Comparison of ENCODE assay signal across 14 cellular contexts in the genomic region with DNA sequence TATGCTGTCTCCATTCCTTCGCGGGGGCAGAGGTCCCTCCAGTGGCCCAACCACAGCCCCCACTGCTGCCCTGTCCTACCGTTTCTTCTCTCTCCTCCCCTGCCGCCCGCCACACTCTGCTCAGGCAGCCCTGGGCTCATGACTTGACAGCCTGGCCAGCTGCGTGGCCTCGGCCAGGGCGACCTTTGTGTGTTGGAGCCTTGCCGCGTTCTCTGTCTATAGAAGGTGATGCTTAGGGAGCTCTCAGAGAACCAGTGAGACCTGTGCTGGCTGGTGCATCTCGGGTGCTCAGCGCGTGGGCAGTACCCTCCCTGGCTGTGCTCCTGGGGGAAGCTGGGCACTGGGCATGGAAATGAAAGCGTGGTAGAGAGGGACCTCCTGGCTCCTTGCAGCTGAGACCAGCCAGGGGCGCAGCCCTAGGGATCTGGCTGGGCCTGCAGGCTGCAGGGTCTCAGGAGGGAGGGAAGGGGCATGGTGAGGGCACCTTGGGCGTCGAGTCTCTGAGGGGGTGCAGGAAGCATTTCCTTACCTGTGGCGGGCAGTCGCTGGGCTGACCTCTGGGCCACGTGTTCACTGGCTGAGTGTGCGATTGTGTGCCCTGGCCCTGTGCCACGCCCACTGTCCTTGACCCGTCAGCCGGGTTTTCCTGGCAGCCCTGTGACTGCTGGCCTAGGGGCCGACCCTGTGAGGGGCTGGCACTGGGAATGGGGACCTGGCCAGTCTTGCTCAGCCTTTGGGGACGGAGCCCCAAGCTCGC. TPM values are rescaled to one million over a fixed set of nuclear protein-coding genes. Genes with fewer than 3 reads are reported as not detected.
DNase-seq lines count a peak whose midpoint lies in the region; ATAC-seq, FAIRE-seq and TF ChIP-seq lines count a peak whose summit lies in the region.
"Had no signal": no experiment of that assay in that cellular context is flagged by ENCODE, and none has a peak within 500 bp of the region (broad histone marks: within the 10 kb centered on the region; RNA-seq: fewer than 3 reads in every experiment).

No MANE protein-coding gene starts in this region.

- H3K36me3 ChIP-seq in endothelial cell of umbilical vein (ENCODE audit: control insufficient read depth in 2 of 2, extremely low read depth in 1 of 2, insufficient read depth in 2 of 2, low read length in 2 of 2) (no peaks in the 10 kb centered on the region), tibial nerve (no peaks in the 10 kb centered on the region)

- H3K9me3 Mint-ChIP-seq in nephron progenitor cell, result no peaks in the 10 kb centered on the region
- no peaks in the 10 kb centered on the region for H3K9me3 Mint-ChIP-seq in activated CD4-positive, alpha-beta T cell treated with anti-CD3 and anti-CD28 coated beads, Interleukin-2, amount 10 ng/mL, durations not matched to agents 7 days and 5 days
- H3K9me3 Mint-ChIP-seq: activated CD4-positive, alpha-beta memory T cell treated with anti-CD3 and anti-CD28 coated beads for 36 hours; activated naive CD4-positive, alpha-beta T cell treated with anti-CD3 and anti-CD28 coated beads, Interleukin-2, amount 10 ng/mL, durations not matched to agents 7 days and 5 days; naive thymus-derived CD8-positive, alpha-beta T cell had no signal

- H3K79me2 ChIP-seq in endothelial cell of umbilical vein (ENCODE audit: control insufficient read depth, insufficient read depth, low read length), result peaks cover 32% of the 10 kb centered on the region

- peaks cover 48% of the 10 kb centered on the region for H3K4me1 Mint-ChIP-seq in nephron progenitor cell
- peaks cover 6% of the 10 kb centered on the region for H3K4me1 Mint-ChIP-seq in activated CD4-positive, alpha-beta T cell treated with anti-CD3 and anti-CD28 coated beads, Interleukin-2, amount 10 ng/mL, durations not matched to agents 7 days and 5 days

- ATAC-seq in GM18520 (IDR thresholded peaks at IDR 0.05; ENCODE audit: unreplicated experiment), result no peak
- ATAC-seq: GM12878; naive thymus-derived CD8-positive, alpha-beta T cell had no signal

- H3K4me3 ChIP-seq in endothelial cell of umbilical vein (replicated peaks in 1 of 3; ENCODE audit: insufficient read depth in 1 of 3, low read depth in 1 of 3, low read length in 3 of 3), result no peak overlapping the region
- H3K4me3 ChIP-seq in tibial nerve, result peak overlapping the region in 1 of 4 donors; percentile 27
- H3K4me3 ChIP-seq: GM12878 had no signal

- no TSS peak for BruUV-seq in endothelial cell of umbilical vein (replicated peaks; lab: Mats Ljungman, UMichigan)

- TF ChIP-seq CTCF in RWPE1 (conservative IDR thresholded peaks at IDR 0.05; ENCODE audit: low read depth) (no peak), endothelial cell of umbilical vein (IDR thresholded peaks at IDR 0.05; ENCODE audit: extremely low read depth in 1 of 2, insufficient read depth in 1 of 2, low read depth in 1 of 2, low read length in 2 of 2) (no peak), nephron progenitor cell (IDR thresholded peaks at IDR 0.05) (no peak), tibial nerve (IDR thresholded peaks at IDR 0.05) (no peak)

- intact Hi-C loops in endothelial cell of umbilical vein (cut with micrococcal nuclease), result loop anchor here (1.0 to 5.0 kb wide), 2 partner anchors 17 to 36 kb away; no protein-coding TSS in a partner anchor

- H3K4me2 ChIP-seq in endothelial cell of umbilical vein (ENCODE audit: insufficient read depth, low read length), result no peak overlapping the region

- CTCF ChIA-PET in RWPE1 (lab: Yijun Ruan, JAX) (interaction anchor here (0.6 to 3.2 kb wide), 5 partner anchors 10 to 381 kb away, joined by 3 to 13 read pairs (median 4); no protein-coding TSS in a partner anchor), endothelial cell of umbilical vein (lab: Charles Lee) (interaction anchor here (0.9 to 2.7 kb wide), 5 partner anchors 10 to 66 kb away, joined by 3 to 7 read pairs (median 3); no protein-coding TSS in a partner anchor)
- CTCF ChIA-PET in activated CD4-positive, alpha-beta T cell treated with anti-CD3 and anti-CD28 coated beads, Interleukin-2, amount 10 ng/mL, durations not matched to agents 7 days and 5 days (lab: Charles Lee), result no interaction called here

- DNase-seq in RWPE1 (ENCODE audit: low spot score), result no peak
- DNase-seq in endothelial cell of umbilical vein (ENCODE audit: low read depth, low spot score), result peak; percentile 22
- no peak for DNase-seq in nephron progenitor cell
- no peak for DNase-seq in tibial nerve (ENCODE audit: low spot score in 2 of 2)
- DNase-seq in NCI-H2196 treated with DMSO at 0.1 percent for 48 hours (lab: John Stamatoyannopoulos, UW; ENCODE audit: unreplicated experiment), result no peak
- no peak for DNase-seq in activated CD4-positive, alpha-beta T cell treated with anti-CD3 and anti-CD28 coated beads, Interleukin-2, amount 10 ng/mL, durations not matched to agents 7 days and 5 days
- no peak for DNase-seq in AML-193 (lab: John Stamatoyannopoulos, UW)
- DNase-seq: activated CD4-positive, alpha-beta memory T cell treated with anti-CD3 and anti-CD28 coated beads for 36 hours; activated naive CD4-positive, alpha-beta T cell treated with anti-CD3 and anti-CD28 coated beads, Interleukin-2, amount 10 ng/mL, durations not matched to agents 7 days and 5 days; Calu3; effector CD4-positive, alpha-beta T cell; naive thymus-derived CD8-positive, alpha-beta T cell had no signal

- TF ChIP-seq EP300 in tibial nerve (IDR thresholded peaks at IDR 0.05), result no peak

- H3K4me1 ChIP-seq in endothelial cell of umbilical vein (ENCODE audit: control insufficient read depth, extremely low read depth, insufficient read depth, low read length), result peaks cover 36% of the 10 kb centered on the region
- H3K4me1 ChIP-seq in tibial nerve, result peaks cover 0 to 100% (median 98%) of the 10 kb centered on the region in 4 donors

- H3K36me3 Mint-ChIP-seq in nephron progenitor cell (ENCODE audit: low read depth), result no peaks in the 10 kb centered on the region
- no peaks in the 10 kb centered on the region for H3K36me3 Mint-ChIP-seq in activated CD4-positive, alpha-beta T cell treated with anti-CD3 and anti-CD28 coated beads, Interleukin-2, amount 10 ng/mL, durations not matched to agents 7 days and 5 days (ENCODE audit: low read depth)
- H3K36me3 Mint-ChIP-seq: activated CD4-positive, alpha-beta memory T cell treated with anti-CD3 and anti-CD28 coated beads for 36 hours; activated naive CD4-positive, alpha-beta T cell treated with anti-CD3 and anti-CD28 coated beads, Interleukin-2, amount 10 ng/mL, durations not matched to agents 7 days and 5 days; naive thymus-derived CD8-positive, alpha-beta T cell had no signal

- H3K27me3 ChIP-seq in endothelial cell of umbilical vein (ENCODE audit: control insufficient read depth in 2 of 2, insufficient read depth in 2 of 2, low read length in 2 of 2) (no peaks in the 10 kb centered on the region), tibial nerve (no peaks in the 10 kb centered on the region)

- peak overlapping the region; percentile 68 for H3K27ac Mint-ChIP-seq in nephron progenitor cell
- H3K27ac Mint-ChIP-seq in activated CD4-positive, alpha-beta T cell treated with anti-CD3 and anti-CD28 coated beads, Interleukin-2, amount 10 ng/mL, durations not matched to agents 7 days and 5 days, result no peak overlapping the region
- H3K27ac Mint-ChIP-seq: activated CD4-positive, alpha-beta memory T cell treated with anti-CD3 and anti-CD28 coated beads for 36 hours; activated naive CD4-positive, alpha-beta T cell treated with anti-CD3 and anti-CD28 coated beads, Interleukin-2, amount 10 ng/mL, durations not matched to agents 7 days and 5 days had no signal

- TF ChIP-seq POLR2A in endothelial cell of umbilical vein (IDR thresholded peaks at IDR 0.05; ENCODE audit: low read depth, low read length) (no peak), tibial nerve (IDR thresholded peaks at IDR 0.05) (no peak)

- H3K9me1 ChIP-seq in endothelial cell of umbilical vein (replicated peaks; ENCODE audit: control insufficient read depth, extremely low read depth, insufficient read depth, low read length), result no peaks in the 10 kb centered on the region

- H3K27ac ChIP-seq in RWPE1 (peak overlapping the region; percentile 99), endothelial cell of umbilical vein (ENCODE audit: insufficient read depth, low read depth, low read length) (no peak overlapping the region), tibial nerve (peak overlapping the region; percentile 72 to 96 (median 90))

- no peak overlapping the region for H2AFZ ChIP-seq in endothelial cell of umbilical vein (ENCODE audit: low read depth, low read length)

- H3K9ac ChIP-seq in endothelial cell of umbilical vein (replicated peaks; ENCODE audit: extremely low read depth, insufficient read depth, low read length), result no peak overlapping the region

- no peaks in the 10 kb centered on the region for H3K27me3 Mint-ChIP-seq in nephron progenitor cell (ENCODE audit: low read depth, poor library complexity)
- no peaks in the 10 kb centered on the region for H3K27me3 Mint-ChIP-seq in activated CD4-positive, alpha-beta T cell treated with anti-CD3 and anti-CD28 coated beads, Interleukin-2, amount 10 ng/mL, durations not matched to agents 7 days and 5 days
- H3K27me3 Mint-ChIP-seq: activated CD4-positive, alpha-beta memory T cell treated with anti-CD3 and anti-CD28 coated beads for 36 hours; naive thymus-derived CD8-positive, alpha-beta T cell had no signal

- WGBS in tibial nerve, 2 donors, result 32 to 44% methylated on average over 21 to 25 of the region's 27 CpGs

- dilution Hi-C loops in endothelial cell of umbilical vein (cut with MboI; ENCODE audit: extremely low pct_ligation_motif_present, low sequenced_read_pairs), result no loop called here

- H3K9me3 ChIP-seq in endothelial cell of umbilical vein (replicated peaks; ENCODE audit: control insufficient read depth, insufficient read depth, low read length), result no peaks in the 10 kb centered on the region
- no peaks in the 10 kb centered on the region for H3K9me3 ChIP-seq in tibial nerve

- H3K4me3 Mint-ChIP-seq in nephron progenitor cell, result no peak overlapping the region
- H3K4me3 Mint-ChIP-seq in activated CD4-positive, alpha-beta T cell treated with anti-CD3 and anti-CD28 coated beads, Interleukin-2, amount 10 ng/mL, durations not matched to agents 7 days and 5 days, result no peak overlapping the region
- H3K4me3 Mint-ChIP-seq: activated CD4-positive, alpha-beta memory T cell treated with anti-CD3 and anti-CD28 coated beads for 36 hours; activated naive CD4-positive, alpha-beta T cell treated with anti-CD3 and anti-CD28 coated beads, Interleukin-2, amount 10 ng/mL, durations not matched to agents 7 days and 5 days had no signal

- POLR2A ChIA-PET in RWPE1 (lab: Yijun Ruan, JAX; ENCODE audit: low non-redundant PET), result interaction anchor here (1.5 to 2.1 kb wide), 2 partner anchors 10 kb away, joined by 4 to 15 read pairs; no protein-coding TSS in a partner anchor
- POLR2A ChIA-PET in endothelial cell of umbilical vein (lab: Charles Lee), result interaction anchor here (0.5 kb wide), 1 partner anchor 69 kb away, joined by 3 read pairs; no protein-coding TSS in a partner anchor
- POLR2A ChIA-PET in activated CD4-positive, alpha-beta T cell treated with anti-CD3 and anti-CD28 coated beads, Interleukin-2, amount 10 ng/mL, durations not matched to agents 7 days and 5 days (lab: Charles Lee), result no interaction called here

- no peaks in the 10 kb centered on the region for H4K20me1 ChIP-seq in endothelial cell of umbilical vein (replicated peaks; ENCODE audit: control insufficient read depth, extremely low read depth, insufficient read depth, low read length)

- FAIRE-seq in endothelial cell of umbilical vein (lab: Jason Lieb, UNC), result no peak
- FAIRE-seq: GM12878 had no signal

RNA-seq across cellular contexts. Expression of gene RXRA, which starts 50.3 kb away (rescaled TPM):
- total RNA-seq in endothelial cell of umbilical vein (37.4 and 38.9 TPM in 2 replicates), tibial nerve (10 to 100 TPM; 53.5 to 61.5 (median 56.5) TPM)
- 14.9 and 15.4 TPM in 2 replicates for polyA plus RNA-seq in endothelial cell of umbilical vein
- polyA plus RNA-seq in endothelial cell of umbilical vein (2011; cell fraction: cytosol; rRNA removed), result 13.0 and 17.0 TPM in 2 replicates
- 14.6 and 14.9 TPM in 2 replicates for polyA plus RNA-seq in endothelial cell of umbilical vein (2011; cell fraction: nucleus; rRNA removed)
- polyA plus RNA-seq in endothelial cell of umbilical vein (2012), result 20.7 and 26.0 TPM in 2 replicates
- 13.7 and 18.4 TPM in 2 replicates for polyA minus RNA-seq in endothelial cell of umbilical vein
- polyA minus RNA-seq in endothelial cell of umbilical vein (2011; cell fraction: cytosol; rRNA and poly(A)+ RNA removed), result 25.0 TPM
- polyA minus RNA-seq in endothelial cell of umbilical vein (2011; cell fraction: nucleus; rRNA and poly(A)+ RNA removed), result 10.7 and 20.4 TPM in 2 replicates
- 1 to 10 TPM; 1.2 to 1.4 TPM for total RNA-seq in activated CD4-positive, alpha-beta T cell treated with anti-CD3 and anti-CD28 coated beads, Interleukin-2, amount 10 ng/mL, durations not matched to agents 7 days and 5 days

Comparison
In these comparisons a context has a peak if more than half of its experiments do, and no peak if none do; other contexts are left out.
1. RNA of gene RXRA, which starts 50.3 kb away (total RNA-seq): 53.5 to 61.5 TPM in tibial nerve and 37.4 to 38.9 TPM in endothelial cell of umbilical vein; 1.2 to 1.4 TPM in activated CD4-positive, alpha-beta T cell treated with anti-CD3 and anti-CD28 coated beads, Interleukin-2, amount 10 ng/mL, durations not matched to agents 7 days and 5 days; every median in the first group is over 10 times any median in the second.